ENCODE assay signal across 14 cellular contexts in the genomic region with DNA sequence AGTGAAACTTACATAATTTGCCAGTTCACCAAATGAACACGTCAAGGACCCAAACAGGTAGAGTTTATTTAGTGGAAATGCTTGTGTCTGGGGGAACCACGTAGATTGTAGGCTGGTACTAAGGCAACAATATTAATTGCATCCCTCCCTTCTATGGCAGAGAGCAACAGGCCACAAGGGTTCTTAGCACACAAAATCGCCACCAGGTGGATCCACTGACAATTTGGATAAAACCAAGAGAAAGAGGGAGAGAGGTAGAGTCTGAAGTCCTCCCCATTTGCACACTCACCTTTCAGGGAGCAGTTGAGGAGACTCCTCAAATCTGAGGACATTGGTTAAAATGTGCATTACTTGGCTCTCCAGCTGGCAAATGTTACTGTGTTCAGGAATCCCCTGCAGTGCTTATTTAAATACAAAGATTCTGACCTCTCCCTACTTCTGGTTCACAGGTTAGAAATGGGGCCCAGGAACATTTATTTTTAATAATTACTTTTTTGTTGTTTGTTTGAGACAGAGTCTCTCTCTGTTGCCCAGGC.
DNase-seq lines count a peak whose midpoint lies in the region; ATAC-seq, FAIRE-seq and TF ChIP-seq lines count a peak whose summit lies in the region.
"Had no signal": no experiment of that assay in that cellular context is flagged by ENCODE, and none has a peak within 500 bp of the region (broad histone marks: within the 10 kb centered on the region; RNA-seq: fewer than 3 reads in every experiment).

No MANE protein-coding gene starts in this region.

- H3K9me3 Mint-ChIP-seq in endodermal cell: no peaks in the 10 kb centered on the region
- H3K9me3 Mint-ChIP-seq in stimulated activated naive B cell treated with anti-CD40 and anti-IgM and Interleukin-4, amounts not matched to agents 10 μg/mL and 1 μg/mL and 100 μg/mL, for 72 hours: peaks cover 0 to 3% of the 10 kb centered on the region in 2 donors
- H3K9me3 Mint-ChIP-seq: activated naive CD4-positive, alpha-beta T cell treated with anti-CD3 and anti-CD28 coated beads for 36 hours had no signal

- peaks cover 7% of the 10 kb centered on the region for H3K4me1 Mint-ChIP-seq in endodermal cell
- no peaks in the 10 kb centered on the region for H3K4me1 Mint-ChIP-seq in stimulated activated naive B cell treated with anti-CD40 and anti-IgM and Interleukin-4, amounts not matched to agents 10 μg/mL and 1 μg/mL and 100 μg/mL, for 72 hours
- H3K4me1 Mint-ChIP-seq: CD4-positive, CD25-positive, alpha-beta regulatory T cell had no signal

- DNase-seq in SIG-M5 treated with dmso at 0.1 percent for 504 hours (lab: John Stamatoyannopoulos, UW; ENCODE audit: unreplicated experiment) (peak; percentile 62), SIG-M5 (lab: John Stamatoyannopoulos, UW) (no peak), NB4 (ENCODE audit: low read depth) (peak; percentile 4), endodermal cell (peak; percentile 64), urothelium cell line (ENCODE audit: low spot score) (peak; percentile 20), dedifferentiated amniotic fluid mesenchymal stem cell (ENCODE audit: extremely low spot score) (no peak), esophagus squamous epithelium (lab: John Stamatoyannopoulos, UW) (no peak)
- no peak for DNase-seq in stimulated activated naive B cell treated with anti-CD40 and anti-IgM and Interleukin-4, amounts not matched to agents 10 μg/mL and 1 μg/mL and 100 μg/mL, for 72 hours
- DNase-seq: activated CD4-positive, alpha-beta T cell treated with anti-CD3 and anti-CD28 coated beads for 48 hours; activated naive CD4-positive, alpha-beta T cell treated with anti-CD3 and anti-CD28 coated beads for 36 hours; CD4-positive, CD25-positive, alpha-beta regulatory T cell; Right ventricle myocardium superior; upper lobe of left lung had no signal

- TF ChIP-seq POLR2A in NB4 (IDR thresholded peaks at IDR 0.05; ENCODE audit: extremely low read depth, insufficient read length): no peak
- no peak for TF ChIP-seq POLR2A in esophagus squamous epithelium (IDR thresholded peaks at IDR 0.05)

- 75% methylated on average over 3 of the region's 3 CpGs; no CpG with 5 or more reads in 1 of the 2 experiments for WGBS in endodermal cell (ENCODE audit: insufficient coverage in 1 of 2, insufficient read length in 1 of 2), 2 experiments
- 40 to 54% methylated on average over 3 of the region's 3 CpGs for WGBS in esophagus squamous epithelium, 2 donors

- no peaks in the 10 kb centered on the region for H3K36me3 Mint-ChIP-seq in endodermal cell (ENCODE audit: low read depth)
- H3K36me3 Mint-ChIP-seq in stimulated activated naive B cell treated with anti-CD40 and anti-IgM and Interleukin-4, amounts not matched to agents 10 μg/mL and 1 μg/mL and 100 μg/mL, for 72 hours: no peaks in the 10 kb centered on the region
- H3K36me3 Mint-ChIP-seq: CD4-positive, CD25-positive, alpha-beta regulatory T cell had no signal

- ATAC-seq in stimulated activated naive B cell treated with anti-CD40 and anti-IgM and Interleukin-4, amounts not matched to agents 10 μg/mL and 1 μg/mL and 100 μg/mL, for 72 hours (replicated peaks): no peak

- H3K27ac Mint-ChIP-seq in endodermal cell: no peak overlapping the region
- H3K27ac Mint-ChIP-seq in stimulated activated naive B cell treated with anti-CD40 and anti-IgM and Interleukin-4, amounts not matched to agents 10 μg/mL and 1 μg/mL and 100 μg/mL, for 72 hours: no peak overlapping the region
- H3K27ac Mint-ChIP-seq: activated naive CD4-positive, alpha-beta T cell treated with anti-CD3 and anti-CD28 coated beads for 36 hours; CD4-positive, CD25-positive, alpha-beta regulatory T cell had no signal

- H3K4me3 ChIP-seq in NB4 (ENCODE audit: low read depth, low read length): no peak overlapping the region
- no peak overlapping the region for H3K4me3 ChIP-seq in endodermal cell (ENCODE audit: low read length)
- H3K4me3 ChIP-seq in esophagus squamous epithelium: no peak overlapping the region
- H3K4me3 ChIP-seq: upper lobe of left lung had no signal

- no peak overlapping the region for H3K27ac ChIP-seq in endodermal cell (ENCODE audit: low read depth, low read length)
- no peak overlapping the region for H3K27ac ChIP-seq in esophagus squamous epithelium
- H3K27ac ChIP-seq: upper lobe of left lung had no signal

- intact Hi-C loops in esophagus squamous epithelium (cut with DNase I): loop anchor here (10.0 kb wide), 1 partner anchor 350 kb away; no protein-coding TSS in a partner anchor

- FAIRE-seq in urothelium cell line (lab: Jason Lieb, UNC): no peak
- FAIRE-seq: islet of Langerhans had no signal

- H3K4me1 ChIP-seq in endodermal cell (ENCODE audit: control insufficient read depth, insufficient read depth, low read length): peaks cover 3% of the 10 kb centered on the region
- H3K4me1 ChIP-seq in esophagus squamous epithelium: no peaks in the 10 kb centered on the region
- H3K4me1 ChIP-seq: upper lobe of left lung had no signal

- H3K9me3 ChIP-seq in endodermal cell (ENCODE audit: control insufficient read depth, low read length) (no peaks in the 10 kb centered on the region), esophagus squamous epithelium (no peaks in the 10 kb centered on the region)
- H3K9me3 ChIP-seq: upper lobe of left lung had no signal

- H3K9ac ChIP-seq in endodermal cell (ENCODE audit: extremely low read depth, low read length, poor library complexity, severe bottlenecking): no peak overlapping the region

- no peak for TF ChIP-seq CTCF in NB4 (IDR thresholded peaks at IDR 0.05; ENCODE audit: low read depth, low read length)
- peak; percentile 76 for TF ChIP-seq CTCF in endodermal cell (conservative IDR thresholded peaks at IDR 0.05)
- TF ChIP-seq CTCF in esophagus squamous epithelium (IDR thresholded peaks at IDR 0.05): peak in 1 of 6 experiments; percentile 35

- no peak overlapping the region for H3K4me3 Mint-ChIP-seq in endodermal cell
- H3K4me3 Mint-ChIP-seq in stimulated activated naive B cell treated with anti-CD40 and anti-IgM and Interleukin-4, amounts not matched to agents 10 μg/mL and 1 μg/mL and 100 μg/mL, for 72 hours: no peak overlapping the region
- H3K4me3 Mint-ChIP-seq: activated naive CD4-positive, alpha-beta T cell treated with anti-CD3 and anti-CD28 coated beads for 36 hours; CD4-positive, CD25-positive, alpha-beta regulatory T cell had no signal

- H3K27me3 Mint-ChIP-seq in endodermal cell (ENCODE audit: insufficient read depth): peaks cover 8% of the 10 kb centered on the region
- peaks cover 0 to 4% of the 10 kb centered on the region in 2 donors for H3K27me3 Mint-ChIP-seq in stimulated activated naive B cell treated with anti-CD40 and anti-IgM and Interleukin-4, amounts not matched to agents 10 μg/mL and 1 μg/mL and 100 μg/mL, for 72 hours
- H3K27me3 Mint-ChIP-seq: CD4-positive, CD25-positive, alpha-beta regulatory T cell had no signal

- H3K27me3 ChIP-seq in endodermal cell (ENCODE audit: control insufficient read depth, insufficient read depth, low read length, poor library complexity, severe bottlenecking) (no peaks in the 10 kb centered on the region), esophagus squamous epithelium (peaks cover 0 to 11% (median 0%) of the 10 kb centered on the region in 4 donors)
- H3K27me3 ChIP-seq: upper lobe of left lung had no signal

- no peaks in the 10 kb centered on the region for H3K36me3 ChIP-seq in endodermal cell (ENCODE audit: control insufficient read depth, insufficient read depth, low read length)
- H3K36me3 ChIP-seq in esophagus squamous epithelium: no peaks in the 10 kb centered on the region
- H3K36me3 ChIP-seq: upper lobe of left lung had no signal

Comparison
In these comparisons a context has a peak if more than half of its experiments do, and no peak if none do; other contexts are left out.
1. DNase-seq: peak in SIG-M5 treated with dmso at 0.1 percent for 504 hours (single experiment), NB4 (single experiment), endodermal cell (single experiment) and urothelium cell line (single experiment); none in SIG-M5 (single experiment), stimulated activated naive B cell treated with anti-CD40 and anti-IgM and Interleukin-4, amounts not matched to agents 10 μg/mL and 1 μg/mL and 100 μg/mL, for 72 hours (single experiment), dedifferentiated amniotic fluid mesenchymal stem cell (single experiment) and esophagus squamous epithelium (single experiment).